ENCODE assay signal across 1 cellular context in genomic region chr2:104703669-104704068, GRCh38.
TF ChIP-seq lines count a peak whose summit lies in the region.

No MANE protein-coding gene starts in this region.

TF ChIP-seq in SK-N-SH, 30 proteins besides CTCF, POLR2A, EP300 and RAD21 (continued from another document):
- TF ChIP-seq MAX (IDR thresholded peaks at IDR 0.05; ENCODE audit: low read depth): no peak
- no peak for TF ChIP-seq USF2 (IDR thresholded peaks at IDR 0.05; ENCODE audit: borderline replicate concordance, low read depth, low read length)
- TF ChIP-seq FOXM1 (IDR thresholded peaks at IDR 0.05; ENCODE audit: low read depth): no peak
- no peak for TF ChIP-seq SIN3A (IDR thresholded peaks at IDR 0.05; ENCODE audit: borderline replicate concordance, low read depth, low read length)
- no peak for TF ChIP-seq TAF1 (IDR thresholded peaks at IDR 0.05; ENCODE audit: borderline replicate concordance, low read depth, low read length)
- TF ChIP-seq SMC3 (IDR thresholded peaks at IDR 0.05; ENCODE audit: low read depth, low read length): no peak
- TF ChIP-seq NFIC (IDR thresholded peaks at IDR 0.05; ENCODE audit: borderline replicate concordance): no peak
- no peak for TF ChIP-seq TCF12 (IDR thresholded peaks at IDR 0.05)
- TF ChIP-seq JUND (IDR thresholded peaks at IDR 0.05): no peak
- TF ChIP-seq PBX3 (IDR thresholded peaks at IDR 0.05): no peak
TF ChIP-seq in SK-N-SH: peak in this region for 0.
